ENCODE assay signal across 1 cellular context in genomic region chr5:72234265-72234700, GRCh38.
TF ChIP-seq lines count a peak whose summit lies in the region.

No MANE protein-coding gene starts in this region.

TF ChIP-seq in HepG2, 621 proteins besides CTCF, POLR2A, EP300 and RAD21 (continued from another document):
- TF ChIP-seq, protein P1, sequence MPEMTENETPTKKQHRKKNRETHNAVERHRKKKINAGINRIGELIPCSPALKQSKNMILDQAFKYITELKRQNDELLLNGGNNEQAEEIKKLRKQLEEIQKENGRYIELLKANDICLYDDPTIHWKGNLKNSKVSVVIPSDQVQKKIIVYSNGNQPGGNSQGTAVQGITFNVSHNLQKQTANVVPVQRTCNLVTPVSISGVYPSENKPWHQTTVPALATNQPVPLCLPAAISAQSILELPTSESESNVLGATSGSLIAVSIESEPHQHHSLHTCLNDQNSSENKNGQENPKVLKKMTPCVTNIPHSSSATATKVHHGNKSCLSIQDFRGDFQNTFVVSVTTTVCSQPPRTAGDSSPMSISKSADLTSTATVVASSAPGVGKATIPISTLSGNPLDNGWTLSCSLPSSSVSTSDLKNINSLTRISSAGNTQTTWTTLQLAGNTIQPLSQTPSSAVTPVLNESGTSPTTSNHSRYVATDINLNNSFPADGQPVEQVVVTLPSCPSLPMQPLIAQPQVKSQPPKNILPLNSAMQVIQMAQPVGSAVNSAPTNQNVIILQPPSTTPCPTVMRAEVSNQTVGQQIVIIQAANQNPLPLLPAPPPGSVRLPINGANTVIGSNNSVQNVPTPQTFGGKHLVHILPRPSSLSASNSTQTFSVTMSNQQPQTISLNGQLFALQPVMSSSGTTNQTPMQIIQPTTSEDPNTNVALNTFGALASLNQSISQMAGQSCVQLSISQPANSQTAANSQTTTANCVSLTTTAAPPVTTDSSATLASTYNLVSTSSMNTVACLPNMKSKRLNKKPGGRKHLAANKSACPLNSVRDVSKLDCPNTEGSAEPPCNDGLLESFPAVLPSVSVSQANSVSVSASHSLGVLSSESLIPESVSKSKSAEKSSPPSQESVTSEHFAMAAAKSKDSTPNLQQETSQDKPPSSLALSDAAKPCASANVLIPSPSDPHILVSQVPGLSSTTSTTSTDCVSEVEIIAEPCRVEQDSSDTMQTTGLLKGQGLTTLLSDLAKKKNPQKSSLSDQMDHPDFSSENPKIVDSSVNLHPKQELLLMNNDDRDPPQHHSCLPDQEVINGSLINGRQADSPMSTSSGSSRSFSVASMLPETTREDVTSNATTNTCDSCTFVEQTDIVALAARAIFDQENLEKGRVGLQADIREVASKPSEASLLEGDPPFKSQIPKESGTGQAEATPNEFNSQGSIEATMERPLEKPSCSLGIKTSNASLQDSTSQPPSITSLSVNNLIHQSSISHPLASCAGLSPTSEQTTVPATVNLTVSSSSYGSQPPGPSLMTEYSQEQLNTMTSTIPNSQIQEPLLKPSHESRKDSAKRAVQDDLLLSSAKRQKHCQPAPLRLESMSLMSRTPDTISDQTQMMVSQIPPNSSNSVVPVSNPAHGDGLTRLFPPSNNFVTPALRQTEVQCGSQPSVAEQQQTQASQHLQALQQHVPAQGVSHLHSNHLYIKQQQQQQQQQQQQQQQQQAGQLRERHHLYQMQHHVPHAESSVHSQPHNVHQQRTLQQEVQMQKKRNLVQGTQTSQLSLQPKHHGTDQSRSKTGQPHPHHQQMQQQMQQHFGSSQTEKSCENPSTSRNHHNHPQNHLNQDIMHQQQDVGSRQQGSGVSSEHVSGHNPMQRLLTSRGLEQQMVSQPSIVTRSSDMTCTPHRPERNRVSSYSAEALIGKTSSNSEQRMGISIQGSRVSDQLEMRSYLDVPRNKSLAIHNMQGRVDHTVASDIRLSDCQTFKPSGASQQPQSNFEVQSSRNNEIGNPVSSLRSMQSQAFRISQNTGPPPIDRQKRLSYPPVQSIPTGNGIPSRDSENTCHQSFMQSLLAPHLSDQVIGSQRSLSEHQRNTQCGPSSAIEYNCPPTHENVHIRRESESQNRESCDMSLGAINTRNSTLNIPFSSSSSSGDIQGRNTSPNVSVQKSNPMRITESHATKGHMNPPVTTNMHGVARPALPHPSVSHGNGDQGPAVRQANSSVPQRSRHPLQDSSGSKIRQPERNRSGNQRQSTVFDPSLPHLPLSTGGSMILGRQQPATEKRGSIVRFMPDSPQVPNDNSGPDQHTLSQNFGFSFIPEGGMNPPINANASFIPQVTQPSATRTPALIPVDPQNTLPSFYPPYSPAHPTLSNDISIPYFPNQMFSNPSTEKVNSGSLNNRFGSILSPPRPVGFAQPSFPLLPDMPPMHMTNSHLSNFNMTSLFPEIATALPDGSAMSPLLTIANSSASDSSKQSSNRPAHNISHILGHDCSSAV (CRISPR knock-in tag; IDR thresholded peaks at IDR 0.05; ENCODE audit: borderline replicate concordance) = no peak
- TF ChIP-seq NFE2L2 (IDR thresholded peaks at IDR 0.05; ENCODE audit: low read length) = no peak
- no peak for TF ChIP-seq JUND (CRISPR knock-in tag; IDR thresholded peaks at IDR 0.05)
